2 cellular contexts compared by ENCODE assay signal in genomic region chr17:37503148-37503547, GRCh38.
TF ChIP-seq lines count a peak whose summit lies in the region.

No MANE protein-coding gene starts in this region.

TF ChIP-seq in HepG2, 621 proteins besides CTCF, POLR2A, EP300 and RAD21:
- peak; percentile 13; the same call in 1 of the 2 replicates for TF ChIP-seq ZMYM3 (CRISPR knock-in tag; IDR thresholded peaks at IDR 0.05)
- TF ChIP-seq, protein P1, sequence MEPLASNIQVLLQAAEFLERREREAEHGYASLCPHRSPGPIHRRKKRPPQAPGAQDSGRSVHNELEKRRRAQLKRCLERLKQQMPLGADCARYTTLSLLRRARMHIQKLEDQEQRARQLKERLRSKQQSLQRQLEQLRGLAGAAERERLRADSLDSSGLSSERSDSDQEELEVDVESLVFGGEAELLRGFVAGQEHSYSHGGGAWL (CRISPR knock-in tag; IDR thresholded peaks at IDR 0.05) = no peak
- TF ChIP-seq ZNF460 (CRISPR knock-in tag; IDR thresholded peaks at IDR 0.05; ENCODE audit: borderline replicate concordance) = peak; percentile 64; the same call in 1 of the 2 replicates
- TF ChIP-seq ZNF770 (CRISPR knock-in tag; IDR thresholded peaks at IDR 0.05) = peak; percentile 50; the same call in 1 of the 2 replicates
- no peak for TF ChIP-seq NR3C1 (CRISPR knock-in tag; IDR thresholded peaks at IDR 0.05)
- no peak for TF ChIP-seq RFX5 (IDR thresholded peaks at IDR 0.05; ENCODE audit: low read depth, low read length)

TF ChIP-seq in K562, 482 proteins besides CTCF, POLR2A, EP300 and RAD21:
- TF ChIP-seq NFIC (IDR thresholded peaks at IDR 0.05) = peak; percentile 55
- TF ChIP-seq ZNF23 (CRISPR knock-in tag; IDR thresholded peaks at IDR 0.05) = no peak
